In the genomic region with DNA sequence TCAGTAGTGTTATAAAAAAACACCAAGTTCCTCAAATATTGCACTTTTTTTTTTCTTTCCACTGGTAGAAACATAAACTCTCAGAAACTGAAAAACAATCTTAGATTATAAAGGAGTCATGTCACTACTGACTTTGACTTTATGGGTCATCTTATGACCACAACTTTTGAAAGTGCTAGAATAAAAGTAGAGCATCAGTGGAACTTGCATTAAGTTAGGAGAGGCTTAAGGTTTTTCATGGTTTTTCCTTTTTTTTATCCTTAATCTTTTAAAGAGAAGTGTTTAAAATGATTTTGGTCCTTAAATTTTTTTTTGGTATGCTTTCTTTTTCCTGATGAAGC, we compare ENCODE assay signal across 16 cellular contexts. TPM values are rescaled to one million over a fixed set of nuclear protein-coding genes. Genes with fewer than 3 reads are reported as not detected.
DNase-seq lines count a peak whose midpoint lies in the region; ATAC-seq and TF ChIP-seq lines count a peak whose summit lies in the region.
"Had no signal": no experiment of that assay in that cellular context is flagged by ENCODE, and none has a peak within 500 bp of the region (broad histone marks: within the 10 kb centered on the region; RNA-seq: fewer than 3 reads in every experiment).

No MANE protein-coding gene starts in this region.

- H3K36me3 ChIP-seq in CD8-positive, alpha-beta T cell (ENCODE audit: insufficient read depth, low read length) = peaks cover 4% of the 10 kb centered on the region
- peaks cover 17% of the 10 kb centered on the region for H3K36me3 ChIP-seq in KOPT-K1 (ENCODE audit: insufficient read depth, low read length)
- no peaks in the 10 kb centered on the region for H3K36me3 ChIP-seq in thyroid gland
- H3K36me3 ChIP-seq: BLaER1, heart left ventricle had no signal

- CTCF ChIA-PET in CD8-positive, alpha-beta T cell (lab: Charles Lee) = interaction anchor here (0.7 kb wide), 1 partner anchor 613 kb away, joined by 4 read pairs; no protein-coding TSS in a partner anchor
- CTCF ChIA-PET in activated CD8-positive, alpha-beta T cell treated with anti-CD3 and anti-CD28 coated beads, Interleukin-2, amount 10 ng/mL, durations not matched to agents 7 days and 5 days (lab: Charles Lee) = interaction anchor here (0.7 to 1.5 kb wide), 4 partner anchors 62 to 779 kb away, joined by 3 to 4 read pairs (median 3); no protein-coding TSS in a partner anchor

- in situ Hi-C loops in G401 (cut with HindIII; ENCODE audit: low sequenced_read_pairs) = no loop called here

- no peak for DNase-seq in CD8-positive, alpha-beta T cell
- no peak for DNase-seq in activated CD8-positive, alpha-beta T cell treated with anti-CD3 and anti-CD28 coated beads, Interleukin-2, amount 10 ng/mL, durations not matched to agents 7 days and 5 days
- DNase-seq in G401 (ENCODE audit: low spot score) (no peak), posterior vena cava (ENCODE audit: low spot score) (no peak), thyroid gland (no peak)
- DNase-seq: amniotic stem cell; heart left ventricle; KG1; NCI-H187; NCI-H510A; posterior cingulate gyrus; stimulated activated CD4-positive, alpha-beta T cell treated with anti-CD3 and anti-CD28 coated beads, Interleukin-2, amount 100 ng/mL, for 48 hours had no signal

- no peaks in the 10 kb centered on the region for H3K9me3 Mint-ChIP-seq in CD8-positive, alpha-beta T cell
- no peaks in the 10 kb centered on the region for H3K9me3 Mint-ChIP-seq in activated CD8-positive, alpha-beta T cell treated with anti-CD3 and anti-CD28 coated beads, Interleukin-2, amount 10 ng/mL, durations not matched to agents 7 days and 5 days (ENCODE audit: insufficient read depth)
- no peaks in the 10 kb centered on the region for H3K9me3 Mint-ChIP-seq in nephron

- POLR2A ChIA-PET in CD8-positive, alpha-beta T cell (lab: Charles Lee) = interaction anchor here (0.7 to 1.4 kb wide), 4 partner anchors 12 to 501 kb away, joined by 3 to 8 read pairs (median 6); no protein-coding TSS in a partner anchor
- POLR2A ChIA-PET in activated CD8-positive, alpha-beta T cell treated with anti-CD3 and anti-CD28 coated beads, Interleukin-2, amount 10 ng/mL, durations not matched to agents 7 days and 5 days (lab: Charles Lee) = interaction anchor here (0.7 to 0.8 kb wide), 2 partner anchors 9 to 10 kb away, joined by 4 read pairs; no protein-coding TSS in a partner anchor

- H3K27ac Mint-ChIP-seq in CD8-positive, alpha-beta T cell = peak overlapping the region; percentile 67
- H3K27ac Mint-ChIP-seq in activated CD8-positive, alpha-beta T cell treated with anti-CD3 and anti-CD28 coated beads, Interleukin-2, amount 10 ng/mL, durations not matched to agents 7 days and 5 days = peak overlapping the region; percentile 8
- peak overlapping the region in 2 of 3 experiments; percentile 6 to 89 for H3K27ac Mint-ChIP-seq in nephron

- TF ChIP-seq POLR2A in thyroid gland (IDR thresholded peaks at IDR 0.05) = no peak

- H3K4me1 ChIP-seq in CD8-positive, alpha-beta T cell (ENCODE audit: insufficient read depth, low read length) = peaks cover 63% of the 10 kb centered on the region
- peaks cover 3% of the 10 kb centered on the region in 2 donors for H3K4me1 ChIP-seq in thyroid gland

- peaks cover 77% of the 10 kb centered on the region for H3K4me1 Mint-ChIP-seq in CD8-positive, alpha-beta T cell (ENCODE audit: low read depth)
- H3K4me1 Mint-ChIP-seq in activated CD8-positive, alpha-beta T cell treated with anti-CD3 and anti-CD28 coated beads, Interleukin-2, amount 10 ng/mL, durations not matched to agents 7 days and 5 days (ENCODE audit: low read depth) = peaks cover 64% of the 10 kb centered on the region
- peaks cover 39% of the 10 kb centered on the region for H3K4me1 Mint-ChIP-seq in nephron

- no peak for TF ChIP-seq CTCF in CD8-positive, alpha-beta T cell (IDR thresholded peaks at IDR 0.05)
- TF ChIP-seq CTCF in nephron (IDR thresholded peaks at IDR 0.05; ENCODE audit: unreplicated experiment in 3 of 3) (no peak), thyroid gland (IDR thresholded peaks at IDR 0.05) (no peak)

- peak overlapping the region; percentile 38 for H3K4me3 Mint-ChIP-seq in CD8-positive, alpha-beta T cell
- H3K4me3 Mint-ChIP-seq in activated CD8-positive, alpha-beta T cell treated with anti-CD3 and anti-CD28 coated beads, Interleukin-2, amount 10 ng/mL, durations not matched to agents 7 days and 5 days = peak overlapping the region; percentile 34
- H3K4me3 Mint-ChIP-seq in nephron = no peak overlapping the region

- H3K27ac ChIP-seq in CD8-positive, alpha-beta T cell (ENCODE audit: low read depth, low read length) = no peak overlapping the region
- H3K27ac ChIP-seq in KOPT-K1 (ENCODE audit: low read depth, low read length, poor library complexity, severe bottlenecking) (peak overlapping the region; percentile 98), thyroid gland (no peak overlapping the region)
- H3K27ac ChIP-seq: BLaER1, heart left ventricle had no signal

- no peaks in the 10 kb centered on the region for H3K27me3 Mint-ChIP-seq in CD8-positive, alpha-beta T cell (ENCODE audit: low read depth)
- H3K27me3 Mint-ChIP-seq in activated CD8-positive, alpha-beta T cell treated with anti-CD3 and anti-CD28 coated beads, Interleukin-2, amount 10 ng/mL, durations not matched to agents 7 days and 5 days (ENCODE audit: low read depth) = no peaks in the 10 kb centered on the region
- peaks cover 32% of the 10 kb centered on the region for H3K27me3 Mint-ChIP-seq in nephron (ENCODE audit: low read depth)

- H3K4me3 ChIP-seq in CD8-positive, alpha-beta T cell (ENCODE audit: low read depth, low read length) = no peak overlapping the region
- H3K4me3 ChIP-seq in thyroid gland (replicated peaks in 1 of 3) = no peak overlapping the region
- H3K4me3 ChIP-seq: BLaER1, heart left ventricle, lung had no signal

- no peaks in the 10 kb centered on the region for H3K9me3 ChIP-seq in CD8-positive, alpha-beta T cell (ENCODE audit: low read length)
- no peaks in the 10 kb centered on the region for H3K9me3 ChIP-seq in KOPT-K1 (ENCODE audit: insufficient read depth, low read length, poor library complexity, severe bottlenecking)
- no peaks in the 10 kb centered on the region for H3K9me3 ChIP-seq in thyroid gland
- H3K9me3 ChIP-seq: BLaER1, heart left ventricle had no signal

- intact Hi-C loops in CD8-positive, alpha-beta T cell (cut with DNase I, micrococcal nuclease) = no loop called here
- intact Hi-C loops in posterior vena cava (cut with DNase I) (no loop called here), thyroid gland (cut with DNase I) (no loop called here)

- ATAC-seq in CD8-positive, alpha-beta T cell = peak; percentile 30
- no peak for ATAC-seq in activated CD8-positive, alpha-beta T cell treated with anti-CD3 and anti-CD28 coated beads, Interleukin-2, amount 10 ng/mL, durations not matched to agents 7 days and 5 days
- ATAC-seq: heart left ventricle had no signal

- H3K36me3 Mint-ChIP-seq in CD8-positive, alpha-beta T cell = peaks cover 22% of the 10 kb centered on the region
- H3K36me3 Mint-ChIP-seq in activated CD8-positive, alpha-beta T cell treated with anti-CD3 and anti-CD28 coated beads, Interleukin-2, amount 10 ng/mL, durations not matched to agents 7 days and 5 days (ENCODE audit: low read depth) = peaks cover 9% of the 10 kb centered on the region
- H3K36me3 Mint-ChIP-seq in nephron (ENCODE audit: low read depth) = no peaks in the 10 kb centered on the region

- no peaks in the 10 kb centered on the region for H3K27me3 ChIP-seq in CD8-positive, alpha-beta T cell (ENCODE audit: insufficient read depth, low read length)
- no peaks in the 10 kb centered on the region for H3K27me3 ChIP-seq in thyroid gland
- H3K27me3 ChIP-seq: BLaER1, heart left ventricle had no signal

RNA-seq across cellular contexts. Expression of a gene that starts 56.6 kb away (rescaled TPM):
- total RNA-seq in CD8-positive, alpha-beta T cell = 10 to 100 TPM in 1 of 2 experiments, 1 to 10 TPM in 1; 9.4 to 10.7 TPM
- 1 to 10 TPM; 6.4 to 9.1 TPM for total RNA-seq in activated CD8-positive, alpha-beta T cell treated with anti-CD3 and anti-CD28 coated beads, Interleukin-2, amount 10 ng/mL, durations not matched to agents 7 days and 5 days
- 10.9 and 24.7 TPM in 2 replicates for total RNA-seq in G401 (2014; rRNA removed; shearing (Covaris generic))
- total RNA-seq in posterior vena cava (10 to 100 TPM in 1 of 2 donors, 1 to 10 TPM in 1; 7.9 to 10.3 TPM), thyroid gland (10 to 100 TPM in 3 of 4 donors, 1 to 10 TPM in 1; 9.8 to 21.6 (median 11.1) TPM)

Comparison
In these comparisons a context has a peak if more than half of its experiments do, and no peak if none do; other contexts are left out.
1. H3K27ac Mint-ChIP-seq: peak in every context shown above with its lines; median percentile 67 in CD8-positive, alpha-beta T cell; 48 in nephron; 8 in activated CD8-positive, alpha-beta T cell treated with anti-CD3 and anti-CD28 coated beads, Interleukin-2, amount 10 ng/mL, durations not matched to agents 7 days and 5 days.
2. H3K4me3 Mint-ChIP-seq: peak in CD8-positive, alpha-beta T cell (single experiment) and activated CD8-positive, alpha-beta T cell treated with anti-CD3 and anti-CD28 coated beads, Interleukin-2, amount 10 ng/mL, durations not matched to agents 7 days and 5 days (single experiment); none in nephron (0 of 3).